ENCODE assay signal across 8 cellular contexts in the genomic region with DNA sequence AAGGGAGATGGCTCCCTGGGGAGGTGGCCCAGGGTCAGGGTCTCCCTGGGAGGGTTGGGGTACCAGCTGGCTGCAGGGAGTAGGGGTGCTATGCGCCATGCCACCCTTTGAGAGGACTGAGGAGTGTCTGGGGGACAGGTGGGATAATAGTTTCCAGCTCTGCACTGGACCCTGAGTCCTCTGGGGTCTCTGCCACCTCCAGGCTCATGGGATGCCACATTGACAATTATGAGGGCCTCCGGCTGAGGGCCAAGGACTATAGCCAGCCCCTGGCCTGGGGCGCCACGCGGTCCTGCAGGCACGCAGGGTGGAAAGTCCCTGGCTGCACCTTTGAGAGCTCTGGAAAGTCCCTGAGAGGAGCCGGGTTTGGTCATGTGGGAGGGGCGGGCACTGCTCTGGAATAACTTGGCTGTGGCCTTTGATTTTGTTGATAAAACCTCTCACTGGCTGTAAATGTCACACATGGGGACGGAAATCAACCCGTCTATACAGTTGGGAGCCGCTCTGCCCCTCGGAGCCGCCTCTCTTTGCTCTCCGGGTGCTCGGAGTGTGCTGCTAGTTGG. TPM values are rescaled to one million over a fixed set of nuclear protein-coding genes. Genes with fewer than 3 reads are reported as not detected.
DNase-seq lines count a peak whose midpoint lies in the region; ATAC-seq lines count a peak whose summit lies in the region.

No MANE protein-coding gene starts in this region.

- peaks cover 58% of the 10 kb centered on the region for H3K36me3 Mint-ChIP-seq in activated CD4-positive, alpha-beta T cell treated with anti-CD3 and anti-CD28 coated beads, Interleukin-2, amount 10 ng/mL, durations not matched to agents 24 days and 14 days (ENCODE audit: low read depth)
- peaks cover 0 to 59% (median 7%) of the 10 kb centered on the region in 3 donors for H3K36me3 Mint-ChIP-seq in naive thymus-derived CD8-positive, alpha-beta T cell

- ATAC-seq in GM18517 (IDR thresholded peaks at IDR 0.05; ENCODE audit: unreplicated experiment) (peak; percentile 44), HG03095 (IDR thresholded peaks at IDR 0.05; ENCODE audit: unreplicated experiment) (peak; percentile 42), GM18519 (IDR thresholded peaks at IDR 0.05; ENCODE audit: low FRiP score, unreplicated experiment) (no peak)
- peak; percentile 90 to 92 for ATAC-seq in naive thymus-derived CD8-positive, alpha-beta T cell

- peak overlapping the region; percentile 78 for H3K4me3 Mint-ChIP-seq in activated CD4-positive, alpha-beta T cell treated with anti-CD3 and anti-CD28 coated beads, Interleukin-2, amount 10 ng/mL, durations not matched to agents 24 days and 14 days
- peak overlapping the region; percentile 30 to 79 (median 66) for H3K4me3 Mint-ChIP-seq in naive thymus-derived CD8-positive, alpha-beta T cell

- H3K4me1 Mint-ChIP-seq in activated CD4-positive, alpha-beta T cell treated with anti-CD3 and anti-CD28 coated beads, Interleukin-2, amount 10 ng/mL, durations not matched to agents 24 days and 14 days = peaks cover 48% of the 10 kb centered on the region
- peaks cover 9 to 40% (median 28%) of the 10 kb centered on the region in 4 donors for H3K4me1 Mint-ChIP-seq in naive thymus-derived CD8-positive, alpha-beta T cell

- DNase-seq in activated CD4-positive, alpha-beta T cell treated with anti-CD3 and anti-CD28 coated beads, Interleukin-2, amount 10 ng/mL, durations not matched to agents 24 days and 14 days = peak; percentile 97
- peak; percentile 87 to 94 for DNase-seq in dermis microvascular lymphatic vessel endothelial cell (ENCODE audit: low read depth in 2 of 2)
- DNase-seq in naive thymus-derived CD8-positive, alpha-beta T cell = peak; percentile 26 to 74 (median 52)
- no peak for DNase-seq in NK-92 (lab: John Stamatoyannopoulos, UW; ENCODE audit: unreplicated experiment)

- H3K27me3 ChIP-seq in subcutaneous abdominal adipose tissue (ENCODE audit: control insufficient read depth in 5 of 5, insufficient read depth in 4 of 5, low read length in 5 of 5) = no peaks in the 10 kb centered on the region

- peaks cover 5 to 35% (median 24%) of the 10 kb centered on the region in 5 donors for H3K4me1 ChIP-seq in subcutaneous abdominal adipose tissue (ENCODE audit: control insufficient read depth in 5 of 5, insufficient read depth in 5 of 5, low read length in 5 of 5)

- H3K27me3 Mint-ChIP-seq in activated CD4-positive, alpha-beta T cell treated with anti-CD3 and anti-CD28 coated beads, Interleukin-2, amount 10 ng/mL, durations not matched to agents 24 days and 14 days = no peaks in the 10 kb centered on the region
- H3K27me3 Mint-ChIP-seq in naive thymus-derived CD8-positive, alpha-beta T cell = no peaks in the 10 kb centered on the region

- H3K9me3 ChIP-seq in subcutaneous abdominal adipose tissue (ENCODE audit: control insufficient read depth in 5 of 5, low read length in 5 of 5) = no peaks in the 10 kb centered on the region

- POLR2A ChIA-PET in naive thymus-derived CD8-positive, alpha-beta T cell (lab: Charles Lee) = interaction anchor here (0.7 to 1.0 kb wide), 5 partner anchors 15 to 286 kb away, joined by 3 to 8 read pairs (median 3); a partner anchor contains a TSS

- peak overlapping the region in 4 of 5 donors; percentile 41 to 63 (median 54) for H3K9ac ChIP-seq in subcutaneous abdominal adipose tissue (ENCODE audit: low read length in 5 of 5)

- peak overlapping the region; percentile 99 for H3K27ac Mint-ChIP-seq in activated CD4-positive, alpha-beta T cell treated with anti-CD3 and anti-CD28 coated beads, Interleukin-2, amount 10 ng/mL, durations not matched to agents 24 days and 14 days
- peak overlapping the region; percentile 28 to 96 (median 91) for H3K27ac Mint-ChIP-seq in naive thymus-derived CD8-positive, alpha-beta T cell

- H3K9me3 Mint-ChIP-seq in activated CD4-positive, alpha-beta T cell treated with anti-CD3 and anti-CD28 coated beads, Interleukin-2, amount 10 ng/mL, durations not matched to agents 24 days and 14 days = no peaks in the 10 kb centered on the region
- no peaks in the 10 kb centered on the region for H3K9me3 Mint-ChIP-seq in naive thymus-derived CD8-positive, alpha-beta T cell

- peak overlapping the region; percentile 90 for H3K27ac ChIP-seq in subcutaneous abdominal adipose tissue (ENCODE audit: low read depth, low read length)

- intact Hi-C loops in activated CD4-positive, alpha-beta T cell treated with anti-CD3 and anti-CD28 coated beads, Interleukin-2, amount 10 ng/mL, durations not matched to agents 24 days and 14 days (cut with micrococcal nuclease) = loop anchor here (1.0 to 5.0 kb wide), 6 partner anchors 16 to 95 kb away; a partner anchor contains a TSS

- H3K4me3 ChIP-seq in subcutaneous abdominal adipose tissue (ENCODE audit: low read depth in 1 of 5, low read length in 5 of 5) = peak overlapping the region in 4 of 5 donors; percentile 22 to 50 (median 30)

- H3K36me3 ChIP-seq in subcutaneous abdominal adipose tissue (ENCODE audit: control insufficient read depth in 5 of 5, insufficient read depth in 5 of 5, low read length in 5 of 5) = peaks cover 0 to 43% (median 31%) of the 10 kb centered on the region in 5 donors

RNA-seq across cellular contexts. Expression of a gene that starts 16.0 kb away (rescaled TPM):
- 61.6 and 66.6 TPM in 2 replicates for total RNA-seq in activated CD4-positive, alpha-beta T cell treated with anti-CD3 and anti-CD28 coated beads, Interleukin-2, amount 10 ng/mL, durations not matched to agents 24 days and 14 days
- 13.0 and 21.9 TPM in 2 replicates for total RNA-seq in dermis microvascular lymphatic vessel endothelial cell
- total RNA-seq in naive thymus-derived CD8-positive, alpha-beta T cell = 10 to 100 TPM; 28.0 to 34.4 TPM
- 10 to 100 TPM in 2 of 3 donors, 1 to 10 TPM in 1; 7.9 to 24.4 (median 12.2) TPM for polyA plus RNA-seq in naive thymus-derived CD8-positive, alpha-beta T cell

RNA-seq across cellular contexts. Expression of a gene that starts 36.2 kb away (rescaled TPM):
- total RNA-seq in activated CD4-positive, alpha-beta T cell treated with anti-CD3 and anti-CD28 coated beads, Interleukin-2, amount 10 ng/mL, durations not matched to agents 24 days and 14 days = 378 and 380 TPM in 2 replicates
- 236 and 240 TPM in 2 replicates for total RNA-seq in dermis microvascular lymphatic vessel endothelial cell
- total RNA-seq in naive thymus-derived CD8-positive, alpha-beta T cell = 100 to 1,000 TPM; 291 to 301 TPM
- polyA plus RNA-seq in naive thymus-derived CD8-positive, alpha-beta T cell = 100 to 1,000 TPM; 319 to 403 (median 380) TPM

RNA-seq across cellular contexts. Expression of a gene that starts 42.2 kb away (rescaled TPM):
- total RNA-seq in activated CD4-positive, alpha-beta T cell treated with anti-CD3 and anti-CD28 coated beads, Interleukin-2, amount 10 ng/mL, durations not matched to agents 24 days and 14 days = 92.7 and 93.6 TPM in 2 replicates
- total RNA-seq in dermis microvascular lymphatic vessel endothelial cell = 130 and 218 TPM in 2 replicates
- total RNA-seq in naive thymus-derived CD8-positive, alpha-beta T cell = 10 to 100 TPM; 93.1 TPM
- 10 to 100 TPM; 62.9 to 92.1 (median 83.7) TPM for polyA plus RNA-seq in naive thymus-derived CD8-positive, alpha-beta T cell

RNA-seq across cellular contexts. Expression of a gene that starts 42.7 kb away (rescaled TPM):
- 0.69 and 1.7 TPM in 2 replicates for total RNA-seq in activated CD4-positive, alpha-beta T cell treated with anti-CD3 and anti-CD28 coated beads, Interleukin-2, amount 10 ng/mL, durations not matched to agents 24 days and 14 days
- 0.51 and 0.77 TPM in 2 replicates for total RNA-seq in dermis microvascular lymphatic vessel endothelial cell
- under 1 TPM in 1 of 2 experiments, not detected in 1; 0.99 TPM for total RNA-seq in naive thymus-derived CD8-positive, alpha-beta T cell
- polyA plus RNA-seq in naive thymus-derived CD8-positive, alpha-beta T cell = 1 to 10 TPM in 1 of 3 donors, not detected in 2; 1.6 TPM

RNA-seq across cellular contexts. Expression of a gene that starts 49.7 kb away (rescaled TPM):
- 1.3 and 2.3 TPM in 2 replicates for total RNA-seq in activated CD4-positive, alpha-beta T cell treated with anti-CD3 and anti-CD28 coated beads, Interleukin-2, amount 10 ng/mL, durations not matched to agents 24 days and 14 days
- total RNA-seq in dermis microvascular lymphatic vessel endothelial cell = not detected in 2 replicates
- total RNA-seq in naive thymus-derived CD8-positive, alpha-beta T cell = 1 to 10 TPM; 2.6 to 2.7 TPM
- not detected for polyA plus RNA-seq in naive thymus-derived CD8-positive, alpha-beta T cell
